15 cellular contexts compared by ENCODE assay signal in genomic region chr21:45200031-45200430, GRCh38.
DNase-seq lines count a peak whose midpoint lies in the region; ATAC-seq lines count a peak whose summit lies in the region.
"Had no signal": no experiment of that assay in that cellular context is flagged by ENCODE, and none has a peak within 500 bp of the region (broad histone marks: within the 10 kb centered on the region; RNA-seq: fewer than 3 reads in every experiment).

No MANE protein-coding gene starts in this region.

- peak overlapping the region; percentile 18 for H3K18ac ChIP-seq in neuronal stem cell (ENCODE audit: low read length)

- no peaks in the 10 kb centered on the region for H3K9me3 ChIP-seq in neuronal stem cell (replicated peaks in 1 of 2; ENCODE audit: control insufficient read depth in 2 of 2, insufficient read depth in 1 of 2, low read depth in 1 of 2, low read length in 2 of 2)
- no peaks in the 10 kb centered on the region for H3K9me3 ChIP-seq in aorta (ENCODE audit: control insufficient read depth, low read length)

- H3K4ac ChIP-seq in neuronal stem cell (ENCODE audit: low read length), result no peak overlapping the region

- no peak overlapping the region for H2BK5ac ChIP-seq in neuronal stem cell (ENCODE audit: low read length)

- H3K4me1 ChIP-seq in neuronal stem cell (ENCODE audit: control insufficient read depth in 2 of 2, insufficient read depth in 1 of 2, low read depth in 1 of 2, low read length in 2 of 2) (no peaks in the 10 kb centered on the region), aorta (ENCODE audit: control insufficient read depth in 1 of 2, insufficient read depth in 2 of 2, low read length in 2 of 2) (no peaks in the 10 kb centered on the region)

- no peak for DNase-seq in T-helper 2 cell treated with Interferon-gamma antibody and Interleukin-4, amounts not matched to agents 5 μg/mL and 100 μg/mL, for 36 hours (ENCODE audit: low spot score)
- no peak for DNase-seq in T-helper 2 cell
- DNase-seq in activated naive CD4-positive, alpha-beta T cell treated with anti-CD3 and anti-CD28 coated beads, Interleukin-2, amount 10 ng/mL, durations not matched to agents 7 days and 5 days, result no peak
- DNase-seq in activated naive CD4-positive, alpha-beta T cell treated with Interleukin-2 at 50 U/mL for 16 hours, result no peak
- DNase-seq in neuronal stem cell (ENCODE audit: low spot score), result no peak
- DNase-seq in aorta, result no peak
- DNase-seq in NCI-H1694 (lab: John Stamatoyannopoulos, UW), result no peak
- no peak for DNase-seq in SKM-1 (lab: John Stamatoyannopoulos, UW; ENCODE audit: unreplicated experiment)
- DNase-seq: Calu3; CD4-positive, alpha-beta T cell; DMS 273 treated with DMSO at 0.1 percent for 48 hours; GM23248 had no signal

- H4K91ac ChIP-seq in neuronal stem cell (ENCODE audit: low read depth, low read length, poor library complexity), result no peak overlapping the region

- ATAC-seq in aorta (ENCODE audit: low FRiP score), result peak; percentile 31
- ATAC-seq: HCT116 had no signal

- H3K4me3 Mint-ChIP-seq in T-helper 2 cell treated with Interferon-gamma antibody and Interleukin-4, amounts not matched to agents 5 μg/mL and 100 μg/mL, for 36 hours, result no peak overlapping the region
- no peak overlapping the region for H3K4me3 Mint-ChIP-seq in activated naive CD4-positive, alpha-beta T cell treated with anti-CD3 and anti-CD28 coated beads, Interleukin-2, amount 10 ng/mL, durations not matched to agents 7 days and 5 days
- H3K4me3 Mint-ChIP-seq: CD4-positive, alpha-beta T cell had no signal

- intact Hi-C loops in aorta (cut with DNase I), result no loop called here

- H2BK12ac ChIP-seq in neuronal stem cell (ENCODE audit: low read length), result no peak overlapping the region

- no peak overlapping the region for H3K9ac ChIP-seq in neuronal stem cell (ENCODE audit: low read depth, low read length, poor library complexity)
- H3K9ac ChIP-seq: GM23248 had no signal

- H3K27me3 ChIP-seq in neuronal stem cell (ENCODE audit: control insufficient read depth in 3 of 3, insufficient read depth in 3 of 3, low read depth in 1 of 3, low read length in 3 of 3) (no peaks in the 10 kb centered on the region), aorta (ENCODE audit: control insufficient read depth in 1 of 2, insufficient read depth in 2 of 2, low read length in 1 of 2) (no peaks in the 10 kb centered on the region)

- no peak overlapping the region for H2AFZ ChIP-seq in neuronal stem cell (ENCODE audit: low read length)
- H2AFZ ChIP-seq: GM23248 had no signal

- peak overlapping the region; percentile 6 for H3K27ac Mint-ChIP-seq in T-helper 2 cell treated with Interferon-gamma antibody and Interleukin-4, amounts not matched to agents 5 μg/mL and 100 μg/mL, for 36 hours
- H3K27ac Mint-ChIP-seq in activated naive CD4-positive, alpha-beta T cell treated with anti-CD3 and anti-CD28 coated beads, Interleukin-2, amount 10 ng/mL, durations not matched to agents 7 days and 5 days, result peak overlapping the region; percentile 11
- H3K27ac Mint-ChIP-seq: CD4-positive, alpha-beta T cell had no signal

- H3K27me3 Mint-ChIP-seq in T-helper 2 cell treated with Interferon-gamma antibody and Interleukin-4, amounts not matched to agents 5 μg/mL and 100 μg/mL, for 36 hours (ENCODE audit: low read depth), result no peaks in the 10 kb centered on the region
- H3K27me3 Mint-ChIP-seq in activated naive CD4-positive, alpha-beta T cell treated with anti-CD3 and anti-CD28 coated beads, Interleukin-2, amount 10 ng/mL, durations not matched to agents 7 days and 5 days, result no peaks in the 10 kb centered on the region
- H3K27me3 Mint-ChIP-seq: CD4-positive, alpha-beta T cell had no signal

- no peak overlapping the region for H4K8ac ChIP-seq in neuronal stem cell (ENCODE audit: low read depth, low read length)

- H3K23ac ChIP-seq in neuronal stem cell (ENCODE audit: low read depth, low read length, poor library complexity), result no peak overlapping the region

- CTCF ChIA-PET in activated naive CD4-positive, alpha-beta T cell treated with anti-CD3 and anti-CD28 coated beads, Interleukin-2, amount 10 ng/mL, durations not matched to agents 7 days and 5 days (lab: Charles Lee), result no interaction called here

- no peak overlapping the region for H2BK15ac ChIP-seq in neuronal stem cell (ENCODE audit: low read length)

- no peak overlapping the region for H3K4me3 ChIP-seq in neuronal stem cell (ENCODE audit: low read length in 2 of 2)
- H3K4me3 ChIP-seq in aorta (ENCODE audit: low read length in 2 of 2), result no peak overlapping the region
- H3K4me3 ChIP-seq: GM23248 had no signal

- peaks cover 12% of the 10 kb centered on the region for H3K4me1 Mint-ChIP-seq in T-helper 2 cell treated with Interferon-gamma antibody and Interleukin-4, amounts not matched to agents 5 μg/mL and 100 μg/mL, for 36 hours (ENCODE audit: low read depth)
- peaks cover 10% of the 10 kb centered on the region for H3K4me1 Mint-ChIP-seq in activated naive CD4-positive, alpha-beta T cell treated with anti-CD3 and anti-CD28 coated beads, Interleukin-2, amount 10 ng/mL, durations not matched to agents 7 days and 5 days

- no peak overlapping the region for H2BK120ac ChIP-seq in neuronal stem cell (ENCODE audit: low read depth, low read length)

- H3K14ac ChIP-seq in neuronal stem cell (ENCODE audit: low read length), result peak overlapping the region; percentile 11

- H3K9me3 Mint-ChIP-seq in T-helper 2 cell treated with Interferon-gamma antibody and Interleukin-4, amounts not matched to agents 5 μg/mL and 100 μg/mL, for 36 hours, result no peaks in the 10 kb centered on the region
- no peaks in the 10 kb centered on the region for H3K9me3 Mint-ChIP-seq in activated naive CD4-positive, alpha-beta T cell treated with anti-CD3 and anti-CD28 coated beads, Interleukin-2, amount 10 ng/mL, durations not matched to agents 7 days and 5 days
- H3K9me3 Mint-ChIP-seq: CD4-positive, alpha-beta T cell had no signal

- peaks cover 0 to 2% of the 10 kb centered on the region in 2 donors for H3K36me3 ChIP-seq in neuronal stem cell (replicated peaks in 1 of 2; ENCODE audit: control insufficient read depth in 2 of 2, insufficient read depth in 2 of 2, low read length in 2 of 2)
- peaks cover 0 to 7% of the 10 kb centered on the region in 2 donors for H3K36me3 ChIP-seq in aorta (ENCODE audit: control insufficient read depth in 1 of 2, insufficient read depth in 2 of 2, low read length in 1 of 2)

- H3K36me3 Mint-ChIP-seq in T-helper 2 cell treated with Interferon-gamma antibody and Interleukin-4, amounts not matched to agents 5 μg/mL and 100 μg/mL, for 36 hours (ENCODE audit: low read depth), result peaks cover 35% of the 10 kb centered on the region
- H3K36me3 Mint-ChIP-seq in activated naive CD4-positive, alpha-beta T cell treated with anti-CD3 and anti-CD28 coated beads, Interleukin-2, amount 10 ng/mL, durations not matched to agents 7 days and 5 days, result peaks cover 13% of the 10 kb centered on the region

- H3K79me1 ChIP-seq in neuronal stem cell (ENCODE audit: low read depth, low read length), result no peaks in the 10 kb centered on the region

- H2AK5ac ChIP-seq in neuronal stem cell (ENCODE audit: low read depth, low read length), result no peak overlapping the region

- no peak overlapping the region for H3K27ac ChIP-seq in neuronal stem cell (replicated peaks; ENCODE audit: low read length)
- H3K27ac ChIP-seq in aorta (ENCODE audit: low read depth in 1 of 2, low read length in 2 of 2), result no peak overlapping the region
- H3K27ac ChIP-seq: 22Rv1, GM23248, HL-60 had no signal

- no peak overlapping the region for H3K4me2 ChIP-seq in neuronal stem cell (ENCODE audit: insufficient read depth, low read length, poor library complexity, severe bottlenecking)

- no CpG with 5 or more reads among the region's 8 CpGs for WGBS in neuronal stem cell (ENCODE audit: extremely low coverage in 2 of 2, insufficient read length in 2 of 2, insufficient replicate concordance in 1 of 2), 2 donors
- 59 to 69% methylated on average over 8 of the region's 8 CpGs for WGBS in aorta, 2 donors
